7 cellular contexts compared by ENCODE assay signal in genomic region chr19:14249891-14250290, GRCh38. TPM values are rescaled to one million over a fixed set of nuclear protein-coding genes. Genes with fewer than 3 reads are reported as not detected.
DNase-seq lines count a peak whose midpoint lies in the region; ATAC-seq and TF ChIP-seq lines count a peak whose summit lies in the region.
"Not testable (repeated sequence)": the region's sequence is repeated elsewhere in the genome, so short reads cannot be mapped to it uniquely, and the experiment has no call there.

No MANE protein-coding gene starts in this region.

- ATAC-seq in natural killer cell; stimulated activated naive B cell treated with anti-CD40 and anti-IgM and Interleukin-4, amounts not matched to agents 10 μg/mL and 1 μg/mL and 100 μg/mL, for 72 hours (replicated peaks): not testable (repeated sequence)

- peak overlapping the region; percentile 53 for H3K27ac ChIP-seq in OCI-LY7 (ENCODE audit: low read depth, low read length, poor library complexity, severe bottlenecking)

- POLR2A ChIA-PET in OCI-LY7 (lab: Charles Lee), result not testable (repeated sequence)
- POLR2A ChIA-PET in activated CD4-positive, alpha-beta memory T cell treated with anti-CD3 and anti-CD28 coated beads, Interleukin-2, amount 10 ng/mL, durations not matched to agents 7 days and 5 days (lab: Charles Lee), result interaction anchor here (1.0 to 1.2 kb wide), 2 partner anchors 29 to 100 kb away, joined by 3 read pairs; no protein-coding TSS in a partner anchor

- H3K79me2 ChIP-seq in OCI-LY7 (ENCODE audit: insufficient read depth, low read depth, low read length), result not testable (repeated sequence)

- H3K4me3 ChIP-seq in OCI-LY7 (ENCODE audit: low read depth, low read length, poor library complexity, severe bottlenecking), result peak overlapping the region; percentile 64

- not testable (repeated sequence) for H4K20me1 ChIP-seq in OCI-LY7 (ENCODE audit: insufficient read depth, low read length)

- not testable (repeated sequence) for H2AFZ ChIP-seq in OCI-LY7 (ENCODE audit: low read length)

- H3K9me2 ChIP-seq in OCI-LY7 (ENCODE audit: insufficient read depth, low read length), result not testable (repeated sequence)

- H3K4me2 ChIP-seq in OCI-LY7 (ENCODE audit: low read length), result peak overlapping the region; percentile 73

- not testable (repeated sequence) for DNase-seq in OCI-LY7 (ENCODE audit: low spot score); activated CD4-positive, alpha-beta memory T cell treated with anti-CD3 and anti-CD28 coated beads, Interleukin-2, amount 10 ng/mL, durations not matched to agents 7 days and 5 days; glutamatergic neuron; natural killer cell; stimulated activated naive B cell treated with anti-CD40 and anti-IgM and Interleukin-4, amounts not matched to agents 10 μg/mL and 1 μg/mL and 100 μg/mL, for 72 hours

- H3K27me3 Mint-ChIP-seq in activated CD4-positive, alpha-beta memory T cell treated with anti-CD3 and anti-CD28 coated beads, Interleukin-2, amount 10 ng/mL, durations not matched to agents 7 days and 5 days; activated naive CD8-positive, alpha-beta T cell; glutamatergic neuron (ENCODE audit: unreplicated experiment); natural killer cell (ENCODE audit: low read depth in 2 of 2): not testable (repeated sequence)
- H3K27me3 Mint-ChIP-seq in stimulated activated naive B cell treated with anti-CD40 and anti-IgM and Interleukin-4, amounts not matched to agents 10 μg/mL and 1 μg/mL and 100 μg/mL, for 72 hours, result peaks cover 10 to 19% of the 10 kb centered on the region in 2 donors

- CTCF ChIA-PET in OCI-LY7 (lab: Charles Lee; ENCODE audit: unreplicated experiment), result not testable (repeated sequence)
- CTCF ChIA-PET in activated CD4-positive, alpha-beta memory T cell treated with anti-CD3 and anti-CD28 coated beads, Interleukin-2, amount 10 ng/mL, durations not matched to agents 7 days and 5 days (lab: Charles Lee), result interaction anchor here (0.6 kb wide), 1 partner anchor 10 kb away, joined by 3 read pairs; no protein-coding TSS in a partner anchor

- H3K9me3 ChIP-seq in ES-I3 (ENCODE audit: control insufficient read depth, insufficient read depth, low read length); OCI-LY7 (ENCODE audit: low read length): not testable (repeated sequence)

- peaks cover 12% of the 10 kb centered on the region for H3K4me1 Mint-ChIP-seq in activated CD4-positive, alpha-beta memory T cell treated with anti-CD3 and anti-CD28 coated beads, Interleukin-2, amount 10 ng/mL, durations not matched to agents 7 days and 5 days
- not testable (repeated sequence) for H3K4me1 Mint-ChIP-seq in activated naive CD8-positive, alpha-beta T cell (ENCODE audit: low read depth); glutamatergic neuron (ENCODE audit: low read depth, unreplicated experiment)
- peaks cover 10 to 26% of the 10 kb centered on the region in 2 donors for H3K4me1 Mint-ChIP-seq in natural killer cell
- H3K4me1 Mint-ChIP-seq in stimulated activated naive B cell treated with anti-CD40 and anti-IgM and Interleukin-4, amounts not matched to agents 10 μg/mL and 1 μg/mL and 100 μg/mL, for 72 hours, result peaks cover 14 to 23% of the 10 kb centered on the region in 2 donors

- peak overlapping the region; percentile 43; the same call in 1 of the 2 replicates for H3K9ac ChIP-seq in ES-I3 (ENCODE audit: low read depth, low read length)

- intact Hi-C loops in OCI-LY7 (cut with micrococcal nuclease; ENCODE audit: unreplicated experiment); natural killer cell (cut with micrococcal nuclease): not testable (repeated sequence)

- not testable (repeated sequence) for H3K27ac Mint-ChIP-seq in activated CD4-positive, alpha-beta memory T cell treated with anti-CD3 and anti-CD28 coated beads, Interleukin-2, amount 10 ng/mL, durations not matched to agents 7 days and 5 days; stimulated activated naive B cell treated with anti-CD40 and anti-IgM and Interleukin-4, amounts not matched to agents 10 μg/mL and 1 μg/mL and 100 μg/mL, for 72 hours
- peak overlapping the region; percentile 76 for H3K27ac Mint-ChIP-seq in activated naive CD8-positive, alpha-beta T cell
- H3K27ac Mint-ChIP-seq in glutamatergic neuron (ENCODE audit: unreplicated experiment) (peak overlapping the region; percentile 52), natural killer cell (peak overlapping the region; percentile 15 to 83)

- H3K9me3 Mint-ChIP-seq in activated CD4-positive, alpha-beta memory T cell treated with anti-CD3 and anti-CD28 coated beads, Interleukin-2, amount 10 ng/mL, durations not matched to agents 7 days and 5 days; activated naive CD8-positive, alpha-beta T cell (ENCODE audit: low read depth); glutamatergic neuron (ENCODE audit: unreplicated experiment); natural killer cell; stimulated activated naive B cell treated with anti-CD40 and anti-IgM and Interleukin-4, amounts not matched to agents 10 μg/mL and 1 μg/mL and 100 μg/mL, for 72 hours: not testable (repeated sequence)

- peak overlapping the region; percentile 47 for H3K4me3 Mint-ChIP-seq in activated CD4-positive, alpha-beta memory T cell treated with anti-CD3 and anti-CD28 coated beads, Interleukin-2, amount 10 ng/mL, durations not matched to agents 7 days and 5 days
- peak overlapping the region; percentile 73 for H3K4me3 Mint-ChIP-seq in activated naive CD8-positive, alpha-beta T cell
- peak overlapping the region; percentile 75 for H3K4me3 Mint-ChIP-seq in glutamatergic neuron (ENCODE audit: unreplicated experiment)
- H3K4me3 Mint-ChIP-seq in natural killer cell, result peak overlapping the region; percentile 82
- H3K4me3 Mint-ChIP-seq in stimulated activated naive B cell treated with anti-CD40 and anti-IgM and Interleukin-4, amounts not matched to agents 10 μg/mL and 1 μg/mL and 100 μg/mL, for 72 hours, result peak overlapping the region; percentile 72 to 81

- H3K36me3 ChIP-seq in ES-I3 (ENCODE audit: insufficient read depth, low read length); OCI-LY7 (ENCODE audit: insufficient read depth, low read length): not testable (repeated sequence)

- not testable (repeated sequence) for H3K36me3 Mint-ChIP-seq in activated CD4-positive, alpha-beta memory T cell treated with anti-CD3 and anti-CD28 coated beads, Interleukin-2, amount 10 ng/mL, durations not matched to agents 7 days and 5 days (ENCODE audit: low read depth); activated naive CD8-positive, alpha-beta T cell; glutamatergic neuron (ENCODE audit: unreplicated experiment); natural killer cell; stimulated activated naive B cell treated with anti-CD40 and anti-IgM and Interleukin-4, amounts not matched to agents 10 μg/mL and 1 μg/mL and 100 μg/mL, for 72 hours

- not testable (repeated sequence) for H3K4me1 ChIP-seq in ES-I3 (ENCODE audit: insufficient read depth, low read length)
- peaks cover 35% of the 10 kb centered on the region for H3K4me1 ChIP-seq in OCI-LY7 (ENCODE audit: insufficient read depth, low read length, poor library complexity, severe bottlenecking)

- not testable (repeated sequence) for BruUV-seq in OCI-LY7 (replicated peaks; lab: Mats Ljungman, UMichigan)

- not testable (repeated sequence) for TF ChIP-seq CTCF in OCI-LY7 (conservative IDR thresholded peaks at IDR 0.05; ENCODE audit: low read length); glutamatergic neuron (IDR thresholded peaks at IDR 0.05; ENCODE audit: partially characterized antibody, unreplicated experiment); natural killer cell (IDR thresholded peaks at IDR 0.05)

RNA-seq across cellular contexts. Expression of gene ADGRL1, which starts 43.9 kb away (rescaled TPM):
- total RNA-seq in OCI-LY7 (2014; rRNA removed; shearing (Covaris generic)), result 2.6 and 5.0 TPM in 2 replicates
- total RNA-seq in OCI-LY7 (2022) (8.1 and 8.2 TPM in 2 replicates), glutamatergic neuron (ENCODE audit: unreplicated experiment) (68.1 TPM), natural killer cell (10 to 100 TPM; 47.3 to 54.3 (median 52.7) TPM)
- total RNA-seq in activated CD4-positive, alpha-beta memory T cell treated with anti-CD3 and anti-CD28 coated beads, Interleukin-2, amount 10 ng/mL, durations not matched to agents 7 days and 5 days, result 1 to 10 TPM; 6.5 to 6.7 TPM
